ENCODE assay signal across 8 cellular contexts in the genomic region with DNA sequence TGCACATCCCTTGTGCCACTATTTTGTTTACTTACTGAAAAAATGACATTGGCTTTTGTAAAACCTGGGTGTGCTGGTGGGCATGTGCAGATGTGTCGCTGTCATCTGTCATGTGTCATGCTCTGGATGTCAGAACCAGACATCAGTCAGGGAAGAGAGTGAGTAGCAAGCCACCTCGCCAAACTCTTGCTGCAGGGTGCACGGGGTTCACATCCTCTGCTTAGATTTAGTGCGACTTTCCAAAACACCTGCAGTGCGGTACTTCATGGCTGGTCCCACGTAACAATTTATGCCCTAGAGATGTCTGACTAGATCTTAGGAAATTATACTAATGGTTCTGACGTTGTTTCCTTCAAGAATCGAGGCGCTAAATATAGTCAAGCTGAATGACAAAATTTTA.
DNase-seq lines count a peak whose midpoint lies in the region; ATAC-seq and TF ChIP-seq lines count a peak whose summit lies in the region.

No MANE protein-coding gene starts in this region.

- TF ChIP-seq POLR2A in tibial nerve (IDR thresholded peaks at IDR 0.05): no peak

- DNase-seq in NCI-H82 (lab: John Stamatoyannopoulos, UW): peak; percentile 11
- DNase-seq in NCI-H82 treated with DMSO at 0.1 percent for 48 hours (lab: John Stamatoyannopoulos, UW; ENCODE audit: unreplicated experiment): no peak
- no peak for DNase-seq in adipocyte (ENCODE audit: low read depth)
- no peak for DNase-seq in tibial nerve (ENCODE audit: low spot score in 2 of 2)
- no peak for DNase-seq in amygdala (lab: John Stamatoyannopoulos, UW)

- H3K4me3 ChIP-seq in adipocyte (ENCODE audit: low read length): peak overlapping the region; percentile 56
- H3K4me3 ChIP-seq in muscle layer of colon (ENCODE audit: low read depth in 1 of 2, low read length in 2 of 2): no peak overlapping the region
- no peak overlapping the region for H3K4me3 ChIP-seq in tibial nerve

- no peaks in the 10 kb centered on the region for H3K36me3 ChIP-seq in adipocyte (ENCODE audit: control insufficient read depth, insufficient read depth, low read length, severe bottlenecking)
- no peaks in the 10 kb centered on the region for H3K36me3 ChIP-seq in muscle layer of colon (ENCODE audit: insufficient read depth, low read length)
- no peaks in the 10 kb centered on the region for H3K36me3 ChIP-seq in tibial nerve

- peak overlapping the region; percentile 54 for H3K27ac ChIP-seq in muscle layer of colon (ENCODE audit: low read depth, low read length)
- H3K27ac ChIP-seq in tibial nerve: peak overlapping the region; percentile 70 to 85 (median 77)

- TF ChIP-seq CTCF in tibial nerve (IDR thresholded peaks at IDR 0.05): no peak

- ATAC-seq in GM19328 (IDR thresholded peaks at IDR 0.05; ENCODE audit: unreplicated experiment) (no peak), GM18519 (IDR thresholded peaks at IDR 0.05; ENCODE audit: low FRiP score, unreplicated experiment) (no peak)

- peaks cover 57% of the 10 kb centered on the region for H3K4me1 ChIP-seq in adipocyte (ENCODE audit: control insufficient read depth, insufficient read depth, low read length)
- H3K4me1 ChIP-seq in muscle layer of colon (ENCODE audit: insufficient read depth, low read length): peaks cover 58% of the 10 kb centered on the region
- H3K4me1 ChIP-seq in tibial nerve: peaks cover 0 to 74% (median 32%) of the 10 kb centered on the region in 4 donors

- H3K9me3 ChIP-seq in adipocyte (ENCODE audit: control insufficient read depth, low read length): no peaks in the 10 kb centered on the region
- H3K9me3 ChIP-seq in muscle layer of colon (ENCODE audit: low read length): no peaks in the 10 kb centered on the region
- no peaks in the 10 kb centered on the region for H3K9me3 ChIP-seq in tibial nerve

- peak overlapping the region; percentile 76 for H3K9ac ChIP-seq in adipocyte (ENCODE audit: low read length)
- no peak overlapping the region for H3K9ac ChIP-seq in muscle layer of colon (ENCODE audit: low read length)

- H3K27me3 ChIP-seq in adipocyte (replicated peaks; ENCODE audit: control insufficient read depth, insufficient read depth, low read length) (no peaks in the 10 kb centered on the region), muscle layer of colon (ENCODE audit: control insufficient read depth in 1 of 2, insufficient read depth in 2 of 2, low read length in 2 of 2) (no peaks in the 10 kb centered on the region), tibial nerve (no peaks in the 10 kb centered on the region)

- no peak for TF ChIP-seq EP300 in tibial nerve (IDR thresholded peaks at IDR 0.05)

- WGBS in tibial nerve, 2 donors: 71% methylated on average over 9 of the region's 9 CpGs
